Comparison of ENCODE assay signal across 1 cellular context in the genomic region with DNA sequence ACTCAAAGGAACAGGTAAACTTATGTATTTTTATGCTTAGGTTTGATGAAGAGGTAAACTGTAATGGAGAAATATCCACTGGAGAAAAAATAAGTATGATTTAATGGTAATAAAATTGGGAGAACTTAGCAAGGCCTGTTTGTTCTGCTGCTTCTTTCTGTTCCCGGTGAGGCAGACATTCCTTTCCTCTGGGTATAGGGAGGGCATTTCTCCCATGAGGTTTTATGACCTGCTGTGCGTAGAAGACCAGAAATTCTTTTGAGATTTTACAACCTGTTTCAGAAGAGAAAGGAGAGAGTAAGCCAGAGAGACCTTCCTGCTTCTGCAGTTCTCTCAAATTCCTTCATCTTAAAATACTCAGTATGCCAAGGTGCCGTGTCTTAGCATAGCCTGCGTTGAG.
TF ChIP-seq lines count a peak whose summit lies in the region.

No MANE protein-coding gene starts in this region.

TF ChIP-seq in H1, 55 proteins besides CTCF, POLR2A, EP300 and RAD21:
- no peak for TF ChIP-seq YY1 (IDR thresholded peaks at IDR 0.05; ENCODE audit: low read depth, low read length)
- no peak for TF ChIP-seq RBBP5 (IDR thresholded peaks at IDR 0.05; ENCODE audit: borderline replicate concordance, low read depth, low read length)
- TF ChIP-seq SIRT6 (IDR thresholded peaks at IDR 0.05; ENCODE audit: low read length), result no peak
- TF ChIP-seq, protein P1, sequence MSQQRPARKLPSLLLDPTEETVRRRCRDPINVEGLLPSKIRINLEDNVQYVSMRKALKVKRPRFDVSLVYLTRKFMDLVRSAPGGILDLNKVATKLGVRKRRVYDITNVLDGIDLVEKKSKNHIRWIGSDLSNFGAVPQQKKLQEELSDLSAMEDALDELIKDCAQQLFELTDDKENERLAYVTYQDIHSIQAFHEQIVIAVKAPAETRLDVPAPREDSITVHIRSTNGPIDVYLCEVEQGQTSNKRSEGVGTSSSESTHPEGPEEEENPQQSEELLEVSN (IDR thresholded peaks at IDR 0.05), result no peak
- TF ChIP-seq TAF7 (optimal IDR thresholded peaks at IDR 0.05; ENCODE audit: borderline replicate concordance, low read depth, low read length), result no peak
